Comparison of ENCODE assay signal across 11 cellular contexts in genomic region chr11:18791175-18792065, GRCh38. TPM values are rescaled to one million over a fixed set of nuclear protein-coding genes. Genes with fewer than 3 reads are reported as not detected.
DNase-seq lines count a peak whose midpoint lies in the region; ATAC-seq, FAIRE-seq and TF ChIP-seq lines count a peak whose summit lies in the region.
"Had no signal": no experiment of that assay in that cellular context is flagged by ENCODE, and none has a peak within 500 bp of the region (broad histone marks: within the 10 kb centered on the region; RNA-seq: fewer than 3 reads in every experiment).

Gene PTPN5, minus strand, starts transcription at chr11:18791798. Its CDS starts 19,840 bp downstream, at chr11:18771958.

- peaks cover 54% of the 10 kb centered on the region for H3K27me3 Mint-ChIP-seq in stimulated activated naive CD8-positive, alpha-beta T cell treated with anti-CD3 and anti-CD28 coated beads, Interleukin-15, Interleukin-2, amounts not matched to agents 100 ng/mL and 50 ng/mL, for 24 hours

- H3K79me2 ChIP-seq in keratinocyte (ENCODE audit: control insufficient read depth, insufficient read depth, low read length), result no peaks in the 10 kb centered on the region

- no peak for ATAC-seq in GM18907 (IDR thresholded peaks at IDR 0.05; ENCODE audit: unreplicated experiment)

- no peak within 1 kb of the TSS for H3K9ac ChIP-seq in keratinocyte (ENCODE audit: control insufficient read depth, extremely low read depth, insufficient read depth, low read length)

- in situ Hi-C loops in astrocyte of the cerebellum (cut with HindIII; ENCODE audit: low sequenced_read_pairs), result no loop called here

- H3K27ac Mint-ChIP-seq in stimulated activated naive CD8-positive, alpha-beta T cell treated with anti-CD3 and anti-CD28 coated beads, Interleukin-15, Interleukin-2, amounts not matched to agents 100 ng/mL and 50 ng/mL, for 24 hours, result no peak within 1 kb of the TSS
- H3K27ac Mint-ChIP-seq: immature natural killer cell had no signal

- H3K4me2 ChIP-seq in keratinocyte (ENCODE audit: control insufficient read depth, extremely low read depth, insufficient read depth, low read depth, low read length), result peak within 1 kb of the TSS; percentile 16

- H3K27ac ChIP-seq in keratinocyte (ENCODE audit: control insufficient read depth, insufficient read depth, low read length), result no peak within 1 kb of the TSS

- no peak for FAIRE-seq in keratinocyte (lab: Jason Lieb, UNC)

- H2AFZ ChIP-seq in keratinocyte (ENCODE audit: control insufficient read depth, low read length), result no peak within 1 kb of the TSS

- H4K20me1 ChIP-seq in keratinocyte (ENCODE audit: control insufficient read depth, extremely low read depth, insufficient read depth, low read length), result no peaks in the 10 kb centered on the region

- no peaks in the 10 kb centered on the region for H3K36me3 ChIP-seq in keratinocyte (ENCODE audit: control insufficient read depth in 2 of 2, extremely low read depth in 1 of 2, insufficient read depth in 2 of 2, low read length in 2 of 2)

- no peaks in the 10 kb centered on the region for H3K9me1 ChIP-seq in keratinocyte (ENCODE audit: control insufficient read depth, extremely low read depth, insufficient read depth, low read length)

- H3K36me3 Mint-ChIP-seq in stimulated activated naive CD8-positive, alpha-beta T cell treated with anti-CD3 and anti-CD28 coated beads, Interleukin-15, Interleukin-2, amounts not matched to agents 100 ng/mL and 50 ng/mL, for 24 hours (ENCODE audit: low read depth), result no peaks in the 10 kb centered on the region
- H3K36me3 Mint-ChIP-seq: immature natural killer cell had no signal

- TF ChIP-seq CTCF in astrocyte of the cerebellum (IDR thresholded peaks at IDR 0.05; ENCODE audit: low read depth, low read length, missing control alignments), result no peak
- no peak for TF ChIP-seq CTCF in keratinocyte (optimal IDR thresholded peaks at IDR 0.05 in 1 of 3, IDR thresholded peaks at IDR 0.05 in 1 of 3, conservative IDR thresholded peaks at IDR 0.05 in 1 of 3; ENCODE audit: extremely low read depth in 1 of 3, insufficient read depth in 2 of 3, low read length in 3 of 3)

- no peaks in the 10 kb centered on the region for H3K9me3 Mint-ChIP-seq in stimulated activated naive CD8-positive, alpha-beta T cell treated with anti-CD3 and anti-CD28 coated beads, Interleukin-15, Interleukin-2, amounts not matched to agents 100 ng/mL and 50 ng/mL, for 24 hours
- H3K9me3 Mint-ChIP-seq: immature natural killer cell had no signal

- peak within 1 kb of the TSS; percentile 36 for H3K4me3 Mint-ChIP-seq in stimulated activated naive CD8-positive, alpha-beta T cell treated with anti-CD3 and anti-CD28 coated beads, Interleukin-15, Interleukin-2, amounts not matched to agents 100 ng/mL and 50 ng/mL, for 24 hours
- H3K4me3 Mint-ChIP-seq: immature natural killer cell had no signal

- dilution Hi-C loops in keratinocyte (cut with MboI; ENCODE audit: extremely low pct_ligation_motif_present, low sequenced_read_pairs), result no loop called here

- DNase-seq in DMS53 (lab: John Stamatoyannopoulos, UW) (peak; percentile 61), DMS53 treated with DMSO at 0.1 percent for 48 hours (lab: John Stamatoyannopoulos, UW; ENCODE audit: unreplicated experiment) (no peak), astrocyte of the cerebellum (ENCODE audit: low read depth) (no peak), keratinocyte (ENCODE audit: low read depth, low spot score) (no peak), DMS153 treated with DMSO at 0.1 percent for 48 hours (lab: John Stamatoyannopoulos, UW; ENCODE audit: unreplicated experiment) (no peak)
- no peak for DNase-seq in stimulated activated CD4-positive, alpha-beta T cell treated with anti-CD3 and anti-CD28 coated beads, Interleukin-4, amount 100 ng/mL, for 4 hours
- DNase-seq: 8988T; activated effector memory CD4-positive, alpha-beta T cell treated with anti-CD3 and anti-CD28 coated beads, Interleukin-2, amount 50 U/mL, for 16 hours; immature natural killer cell had no signal

- H3K27me3 ChIP-seq in keratinocyte (ENCODE audit: control insufficient read depth, extremely low read depth, insufficient read depth, low read length), result peaks cover 49% of the 10 kb centered on the region

- no peaks in the 10 kb centered on the region for H3K4me1 ChIP-seq in keratinocyte (ENCODE audit: control insufficient read depth, extremely low read depth, insufficient read depth, low read length)

- H3K4me3 ChIP-seq in astrocyte of the cerebellum (ENCODE audit: low read depth, low read length), result peak within 1 kb of the TSS; percentile 12
- H3K4me3 ChIP-seq in keratinocyte (ENCODE audit: control insufficient read depth in 2 of 3, extremely low read depth in 1 of 3, insufficient read depth in 2 of 3, low read depth in 1 of 3, low read length in 3 of 3), result peak within 1 kb of the TSS in 2 of 3 experiments; percentile 7 to 22

- H3K9me3 ChIP-seq in keratinocyte (ENCODE audit: control insufficient read depth, low read depth, low read length), result no peaks in the 10 kb centered on the region

- no peaks in the 10 kb centered on the region for H3K4me1 Mint-ChIP-seq in stimulated activated naive CD8-positive, alpha-beta T cell treated with anti-CD3 and anti-CD28 coated beads, Interleukin-15, Interleukin-2, amounts not matched to agents 100 ng/mL and 50 ng/mL, for 24 hours (ENCODE audit: low read depth)
- H3K4me1 Mint-ChIP-seq: immature natural killer cell had no signal

RNA-seq across cellular contexts. Expression of gene PTPN5, which starts in this region (rescaled TPM):
- not detected in 3 replicates for polyA plus RNA-seq in keratinocyte
- polyA plus RNA-seq in keratinocyte (2011; ENCODE audit: low read depth), result not detected
- polyA plus RNA-seq in keratinocyte (2011; cell fraction: cytosol; rRNA removed), result not detected in 2 replicates
- polyA plus RNA-seq in keratinocyte (2011; cell fraction: nucleus; rRNA removed), result not detected in 2 replicates
- 0.24 TPM in 1 of 2 replicates, not detected in the other for polyA plus RNA-seq in keratinocyte (2012; ENCODE audit: low replicate concordance)
- polyA minus RNA-seq in keratinocyte, result not detected in 3 replicates
- polyA minus RNA-seq in keratinocyte (2011; cell fraction: cytosol; rRNA and poly(A)+ RNA removed), result not detected
- not detected in 2 replicates for polyA minus RNA-seq in keratinocyte (2011; cell fraction: nucleus; rRNA and poly(A)+ RNA removed)
- polyA plus RNA-seq: immature natural killer cell had no signal
